In the genomic region with DNA sequence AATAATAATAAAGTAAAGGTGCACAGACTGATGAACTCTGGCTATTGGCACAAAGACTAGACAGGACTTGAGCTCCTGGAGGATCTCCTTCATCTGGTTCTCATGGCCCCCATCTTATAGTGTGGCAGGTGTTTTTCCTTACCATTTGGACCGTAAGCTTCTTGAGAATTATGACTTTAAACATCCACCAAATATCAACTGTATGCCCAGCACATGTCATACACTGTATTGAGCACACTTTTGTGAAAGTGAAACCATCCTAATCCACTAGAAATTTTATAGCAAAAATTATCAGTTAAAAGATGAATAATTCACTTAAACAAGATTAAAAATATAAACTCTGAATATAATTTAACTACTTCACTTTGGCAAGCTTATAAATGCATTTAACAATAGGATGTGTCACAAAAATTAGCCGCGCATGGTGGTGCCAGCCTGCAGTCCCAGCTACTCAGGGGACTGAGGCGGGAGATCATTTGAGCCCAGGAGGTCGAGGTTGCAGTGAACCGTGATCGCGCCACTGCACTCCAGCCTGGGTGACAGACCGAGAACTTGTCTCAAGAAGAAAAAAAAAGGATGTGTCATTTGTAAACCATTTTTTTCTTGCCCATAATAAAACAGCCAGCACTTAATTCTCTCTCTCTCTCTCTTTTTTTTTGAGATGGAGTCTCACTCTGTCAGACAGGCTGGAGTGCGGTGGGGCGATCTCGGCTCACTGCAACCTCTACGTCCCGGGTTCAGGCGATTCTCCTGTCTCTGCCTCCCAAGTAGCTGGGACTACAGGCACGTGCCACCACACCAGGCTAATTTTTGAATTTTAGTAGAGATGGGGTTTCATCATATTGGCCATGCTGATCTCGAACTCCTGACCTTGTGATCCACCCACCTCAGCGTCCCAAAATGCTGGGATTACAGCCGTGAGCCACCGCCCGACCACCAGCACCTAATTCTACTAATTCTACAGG, we compare ENCODE assay signal across 8 cellular contexts. TPM values are rescaled to one million over a fixed set of nuclear protein-coding genes. Genes with fewer than 3 reads are reported as not detected.
A peak's percentile ranks its signal among the peaks of the same experiment; 100 is the strongest.
DNase-seq lines count a peak whose midpoint lies in the region; ATAC-seq and TF ChIP-seq lines count a peak whose summit lies in the region.

No MANE protein-coding gene starts in this region.

- no peak overlapping the region for H3K18ac ChIP-seq in mesenchymal stem cell (ENCODE audit: low read depth in 1 of 2, low read length in 2 of 2)

- CTCF ChIA-PET in CD4-positive, alpha-beta T cell (lab: Charles Lee), result interaction anchor here (0.8 to 1.2 kb wide), 2 partner anchors 10 to 11 kb away, joined by 3 to 5 read pairs; no protein-coding TSS in a partner anchor
- CTCF ChIA-PET in activated naive CD4-positive, alpha-beta T cell treated with anti-CD3 and anti-CD28 coated beads, Interleukin-2, amount 10 ng/mL, durations not matched to agents 7 days and 5 days (lab: Charles Lee), result interaction anchor here (0.8 kb wide), 1 partner anchor 22 kb away, joined by 7 read pairs; no protein-coding TSS in a partner anchor

- no peaks in the 10 kb centered on the region for H3K27me3 Mint-ChIP-seq in CD4-positive, alpha-beta T cell
- H3K27me3 Mint-ChIP-seq in activated naive CD4-positive, alpha-beta T cell treated with anti-CD3 and anti-CD28 coated beads, Interleukin-2, amount 10 ng/mL, durations not matched to agents 7 days and 5 days, result no peaks in the 10 kb centered on the region

- no peaks in the 10 kb centered on the region for H3K27me3 ChIP-seq in CD4-positive, alpha-beta T cell (ENCODE audit: control insufficient read depth, insufficient read depth, low read length)
- no peaks in the 10 kb centered on the region for H3K27me3 ChIP-seq in mesenchymal stem cell (ENCODE audit: control insufficient read depth in 1 of 2, insufficient read depth in 1 of 2, low read length in 2 of 2)

- DNase-seq in CD4-positive, alpha-beta T cell, result no peak
- DNase-seq in activated naive CD4-positive, alpha-beta T cell treated with anti-CD3 and anti-CD28 coated beads, Interleukin-2, amount 10 ng/mL, durations not matched to agents 7 days and 5 days, result peak; percentile 45
- DNase-seq in hepatic stellate cell (ENCODE audit: low spot score), result no peak
- DNase-seq in NCI-H345 (lab: John Stamatoyannopoulos, UW), result no peak
- no peak for DNase-seq in NCI-H345 treated with DMSO at 0.1 percent for 48 hours (lab: John Stamatoyannopoulos, UW; ENCODE audit: unreplicated experiment)
- DNase-seq in mesenchymal stem cell, result no peak

- over 99% methylated on average over 18 of the region's 21 CpGs for WGBS in mesenchymal stem cell

- H3K9ac ChIP-seq in mesenchymal stem cell (ENCODE audit: low read length), result no peak overlapping the region

- H2BK5ac ChIP-seq in mesenchymal stem cell (ENCODE audit: low read depth, low read length, poor library complexity, severe bottlenecking), result no peak overlapping the region

- H2BK15ac ChIP-seq in mesenchymal stem cell (ENCODE audit: low read depth, poor library complexity, severe bottlenecking), result no peak overlapping the region

- no peak overlapping the region for H2BK120ac ChIP-seq in mesenchymal stem cell (ENCODE audit: low read depth, low read length)

- no peak overlapping the region for H3K4ac ChIP-seq in mesenchymal stem cell (ENCODE audit: low read depth in 1 of 2, low read length in 2 of 2)

- ATAC-seq in CD4-positive, alpha-beta T cell (ENCODE audit: poor library complexity), result peak; percentile 37
- ATAC-seq in GM19351 (IDR thresholded peaks at IDR 0.05; ENCODE audit: unreplicated experiment) (peak; percentile 57), HG03342 (IDR thresholded peaks at IDR 0.05; ENCODE audit: unreplicated experiment) (peak; percentile 66)

- no peak overlapping the region for H2BK12ac ChIP-seq in mesenchymal stem cell (ENCODE audit: low read length in 2 of 2)

- no peak overlapping the region for H4K91ac ChIP-seq in mesenchymal stem cell (ENCODE audit: low read length)

- H3K27ac ChIP-seq in CD4-positive, alpha-beta T cell (ENCODE audit: low read depth, low read length), result no peak overlapping the region
- no peak overlapping the region for H3K27ac ChIP-seq in mesenchymal stem cell (ENCODE audit: low read length, poor library complexity, severe bottlenecking)

- H3K27ac Mint-ChIP-seq in CD4-positive, alpha-beta T cell, result peak overlapping the region; percentile 95
- H3K27ac Mint-ChIP-seq in activated naive CD4-positive, alpha-beta T cell treated with anti-CD3 and anti-CD28 coated beads, Interleukin-2, amount 10 ng/mL, durations not matched to agents 7 days and 5 days, result peak overlapping the region; percentile 84

- no peak overlapping the region for H4K8ac ChIP-seq in mesenchymal stem cell (ENCODE audit: low read length)

- H3K79me1 ChIP-seq in mesenchymal stem cell (replicated peaks; ENCODE audit: low read length, poor library complexity, severe bottlenecking), result peaks cover 30% of the 10 kb centered on the region

- no peak overlapping the region for H3K23ac ChIP-seq in mesenchymal stem cell (ENCODE audit: low read length in 2 of 2)

- peaks cover 41% of the 10 kb centered on the region for H3K36me3 Mint-ChIP-seq in CD4-positive, alpha-beta T cell (ENCODE audit: low read depth)
- peaks cover 33% of the 10 kb centered on the region for H3K36me3 Mint-ChIP-seq in activated naive CD4-positive, alpha-beta T cell treated with anti-CD3 and anti-CD28 coated beads, Interleukin-2, amount 10 ng/mL, durations not matched to agents 7 days and 5 days

- no peak overlapping the region for H3K4me2 ChIP-seq in mesenchymal stem cell (ENCODE audit: low read length, poor library complexity, severe bottlenecking)

- POLR2A ChIA-PET in CD4-positive, alpha-beta T cell (lab: Charles Lee), result interaction anchor here (0.8 to 2.9 kb wide), 10 partner anchors 7 to 93 kb away, joined by 4 to 32 read pairs (median 6); partner anchors contain the start of gene HIVEP2

- peaks cover 0 to 5% of the 10 kb centered on the region in 2 experiments for H3K36me3 ChIP-seq in mesenchymal stem cell (ENCODE audit: control insufficient read depth in 1 of 2, insufficient read depth in 2 of 2, low read depth in 1 of 2, low read length in 2 of 2)

- H2AK5ac ChIP-seq in mesenchymal stem cell (ENCODE audit: low read length, severe bottlenecking), result no peak overlapping the region

- no peak overlapping the region for H3K4me3 ChIP-seq in mesenchymal stem cell (ENCODE audit: insufficient read depth in 1 of 2, low read depth in 1 of 2, low read length in 2 of 2)

- H3K4me3 Mint-ChIP-seq in CD4-positive, alpha-beta T cell, result peak overlapping the region; percentile 87
- H3K4me3 Mint-ChIP-seq in activated naive CD4-positive, alpha-beta T cell treated with anti-CD3 and anti-CD28 coated beads, Interleukin-2, amount 10 ng/mL, durations not matched to agents 7 days and 5 days, result peak overlapping the region; percentile 68

- intact Hi-C loops in CD4-positive, alpha-beta T cell (cut with DNase I, micrococcal nuclease), result no loop called here

- H3K14ac ChIP-seq in mesenchymal stem cell (ENCODE audit: low read length in 2 of 2), result no peak overlapping the region

- H2AFZ ChIP-seq in mesenchymal stem cell (ENCODE audit: low read depth, low read length), result no peak overlapping the region

- H3K9me3 Mint-ChIP-seq in CD4-positive, alpha-beta T cell, result no peaks in the 10 kb centered on the region
- H3K9me3 Mint-ChIP-seq in activated naive CD4-positive, alpha-beta T cell treated with anti-CD3 and anti-CD28 coated beads, Interleukin-2, amount 10 ng/mL, durations not matched to agents 7 days and 5 days, result no peaks in the 10 kb centered on the region

- H3K4me1 ChIP-seq in mesenchymal stem cell (ENCODE audit: control insufficient read depth, insufficient read depth, low read depth, low read length), result peaks cover 2% of the 10 kb centered on the region

- H3K4me1 Mint-ChIP-seq in CD4-positive, alpha-beta T cell (ENCODE audit: low read depth), result peaks cover 89% of the 10 kb centered on the region
- H3K4me1 Mint-ChIP-seq in activated naive CD4-positive, alpha-beta T cell treated with anti-CD3 and anti-CD28 coated beads, Interleukin-2, amount 10 ng/mL, durations not matched to agents 7 days and 5 days, result peaks cover 84% of the 10 kb centered on the region

- TF ChIP-seq CTCF in CD4-positive, alpha-beta T cell (IDR thresholded peaks at IDR 0.05), result no peak

- no peaks in the 10 kb centered on the region for H3K9me3 ChIP-seq in CD4-positive, alpha-beta T cell (ENCODE audit: control insufficient read depth, low read length)
- H3K9me3 ChIP-seq in mesenchymal stem cell (ENCODE audit: control insufficient read depth, low read length), result no peaks in the 10 kb centered on the region

RNA-seq across cellular contexts. Expression of gene HIVEP2, which starts 9.1 kb away (rescaled TPM):
- 10 to 100 TPM; 48.4 to 48.6 TPM for total RNA-seq in CD4-positive, alpha-beta T cell
- 8.5 TPM for polyA plus RNA-seq in mesenchymal stem cell (2013, experiment 1 of 2)
- polyA plus RNA-seq in mesenchymal stem cell (2013, experiment 2 of 2), result 8.1 TPM
